In genomic region chr15:50138391-50138790, GRCh38 we compare ENCODE assay signal across 16 cellular contexts. TPM values are rescaled to one million over a fixed set of nuclear protein-coding genes. Genes with fewer than 3 reads are reported as not detected.
DNase-seq lines count a peak whose midpoint lies in the region; ATAC-seq, FAIRE-seq and TF ChIP-seq lines count a peak whose summit lies in the region.
"Had no signal": no experiment of that assay in that cellular context is flagged by ENCODE, and none has a peak within 500 bp of the region (broad histone marks: within the 10 kb centered on the region; RNA-seq: fewer than 3 reads in every experiment).

No MANE protein-coding gene starts in this region.

- H3K4me1 ChIP-seq in liver (ENCODE audit: control insufficient read depth in 4 of 4, insufficient read depth in 4 of 4, low read length in 3 of 4), result no peaks in the 10 kb centered on the region
- no peaks in the 10 kb centered on the region for H3K4me1 ChIP-seq in right lobe of liver
- peaks cover 0 to 3% (median 0%) of the 10 kb centered on the region in 4 experiments; a peak in 1 of 7 replicates for H3K4me1 ChIP-seq in H1 (replicated peaks in 1 of 4; ENCODE audit: control insufficient read depth in 3 of 4, insufficient read depth in 4 of 4, low read length in 3 of 4)
- no peaks in the 10 kb centered on the region for H3K4me1 ChIP-seq in vagina
- H3K4me1 ChIP-seq in MM.1S (ENCODE audit: low read length), result 0 out of 2 replicates have a peak, but pooled peaks cover 4% of the 10 kb centered on the region
- H3K4me1 ChIP-seq: psoas muscle had no signal

- H2AFZ ChIP-seq in H1 (ENCODE audit: low read length) (no peak overlapping the region), MM.1S (ENCODE audit: low read length) (no peak overlapping the region)

- no peaks in the 10 kb centered on the region for H3K79me2 ChIP-seq in H1 (ENCODE audit: control insufficient read depth in 1 of 2, insufficient read depth in 2 of 2, low read length in 2 of 2)
- H3K79me2 ChIP-seq in MM.1S (ENCODE audit: low read length), result no peaks in the 10 kb centered on the region

- H2BK12ac ChIP-seq in H1 (ENCODE audit: low read depth, low read length), result no peak overlapping the region

- no peaks in the 10 kb centered on the region for H3K9me2 ChIP-seq in MM.1S (replicated peaks; ENCODE audit: insufficient read depth, low read length)

- H2BK5ac ChIP-seq in H1 (ENCODE audit: low read depth, low read length), result no peak overlapping the region

- no peak overlapping the region for H4K91ac ChIP-seq in H1 (replicated peaks; ENCODE audit: insufficient read length, low read length)

- POLR2A ChIA-PET in H1 (lab: Charles Lee; ENCODE audit: partially characterized antibody), result no interaction called here

- FAIRE-seq in H1 (lab: Jason Lieb, UNC), result no peak
- FAIRE-seq: astrocyte, D721Med had no signal

- no peak overlapping the region for H3K27ac ChIP-seq in liver (ENCODE audit: low read depth in 1 of 2, low read length in 2 of 2)
- no peak overlapping the region for H3K27ac ChIP-seq in right lobe of liver
- no peak overlapping the region for H3K27ac ChIP-seq in H1 (ENCODE audit: low read depth, low read length)
- no peak overlapping the region for H3K27ac ChIP-seq in vagina
- H3K27ac ChIP-seq in MM.1S (ENCODE audit: low read length), result no peak overlapping the region
- H3K27ac ChIP-seq: psoas muscle had no signal

- no peak overlapping the region for H2BK20ac ChIP-seq in H1 (ENCODE audit: low read length)

- no peak for DNase-seq in right lobe of liver
- DNase-seq in MV-4-11 (lab: John Stamatoyannopoulos, UW), result peak; percentile 19
- no peak for DNase-seq in H1 (ENCODE audit: low read depth in 1 of 2, low spot score in 2 of 2)
- no peak for DNase-seq in type B pancreatic cell (ENCODE audit: extremely low spot score, unreplicated experiment)
- DNase-seq in vagina (ENCODE audit: extremely low spot score in 2 of 2), result no peak
- no peak for DNase-seq in HuH-7 (ENCODE audit: low spot score)
- DNase-seq in MM.1S, result no peak
- DNase-seq: activated CD8-positive, alpha-beta memory T cell treated with anti-CD3 and anti-CD28 coated beads, Interleukin-2, amount 50 U/mL, for 48 hours; hippocampal formation; NCI-H1930; psoas muscle; stimulated activated CD4-positive, alpha-beta T cell treated with anti-CD3 and anti-CD28 coated beads, Interleukin-4, amount 100 ng/mL, for 24 hours had no signal

- no peak overlapping the region for H4K8ac ChIP-seq in H1 (ENCODE audit: extremely low read depth, insufficient read depth, low read length)

- no peaks in the 10 kb centered on the region for H3F3A ChIP-seq in MM.1S (ENCODE audit: insufficient read depth, low read length)

- intact Hi-C loops in right lobe of liver (cut with DNase I) (no loop called here), vagina (cut with DNase I) (no loop called here)

- TF ChIP-seq RAD21 in liver (IDR thresholded peaks at IDR 0.05) (peak in 1 of 2 donors; percentile 4), H1 (IDR thresholded peaks at IDR 0.05 in 1 of 2, conservative IDR thresholded peaks at IDR 0.05 in 1 of 2; ENCODE audit: low read depth in 2 of 2, low read length in 2 of 2) (peak; percentile 48 to 52)

- no peak overlapping the region for H3K27ac Mint-ChIP-seq in type B pancreatic cell

- H3K4me2 ChIP-seq in H1 (ENCODE audit: insufficient read depth in 1 of 2, low read depth in 2 of 2, low read length in 2 of 2) (no peak overlapping the region), MM.1S (ENCODE audit: low read depth, low read length) (no peak overlapping the region)

- no peaks in the 10 kb centered on the region for H3K9me3 Mint-ChIP-seq in type B pancreatic cell

- H3K14ac ChIP-seq in H1 (ENCODE audit: insufficient read length), result no peak overlapping the region

- H3K23ac ChIP-seq in H1 (ENCODE audit: insufficient read length), result no peak overlapping the region

- H3K36me3 Mint-ChIP-seq in type B pancreatic cell, result no peaks in the 10 kb centered on the region
- H3K36me3 Mint-ChIP-seq: IgD-negative memory B cell had no signal

- no peak for TF ChIP-seq EP300 in H1 (IDR thresholded peaks at IDR 0.05; ENCODE audit: borderline replicate concordance in 1 of 2, low read depth in 2 of 2, low read length in 2 of 2)

- TF ChIP-seq POLR2A in right lobe of liver (IDR thresholded peaks at IDR 0.05) (no peak), H1 (IDR thresholded peaks at IDR 0.05; ENCODE audit: control extremely low read depth in 1 of 2, low read depth in 2 of 2, low read length in 2 of 2) (no peak), vagina (IDR thresholded peaks at IDR 0.05) (no peak)

- no peak overlapping the region for H2BK15ac ChIP-seq in H1 (ENCODE audit: low read length)

- H3K23me2 ChIP-seq in H1 (ENCODE audit: low read depth, low read length), result no peaks in the 10 kb centered on the region

- no peak overlapping the region for H3K18ac ChIP-seq in H1 (ENCODE audit: extremely low read depth, low read length)

- H4K20me1 ChIP-seq in H1 (replicated peaks in 1 of 2; ENCODE audit: control insufficient read depth in 1 of 2, insufficient read depth in 2 of 2, low read length in 2 of 2) (no peaks in the 10 kb centered on the region), MM.1S (ENCODE audit: insufficient read depth, low read length) (no peaks in the 10 kb centered on the region)

- H3K4me3 ChIP-seq in liver (ENCODE audit: low read depth in 1 of 3, low read length in 3 of 3) (no peak overlapping the region), right lobe of liver (no peak overlapping the region), H1 (ENCODE audit: extremely low read depth in 1 of 4, insufficient read depth in 2 of 4, low read depth in 3 of 4, low read length in 4 of 4) (no peak overlapping the region), vagina (no peak overlapping the region), MM.1S (ENCODE audit: low read length) (no peak overlapping the region)
- H3K4me3 ChIP-seq: psoas muscle had no signal

- H3K36me3 ChIP-seq in liver (ENCODE audit: control insufficient read depth in 4 of 4, insufficient read depth in 3 of 4, low read depth in 1 of 4, low read length in 3 of 4) (no peaks in the 10 kb centered on the region), right lobe of liver (no peaks in the 10 kb centered on the region), H1 (ENCODE audit: control insufficient read depth in 2 of 4, insufficient read depth in 4 of 4, low read length in 3 of 4) (no peaks in the 10 kb centered on the region), vagina (no peaks in the 10 kb centered on the region), MM.1S (replicated peaks; ENCODE audit: insufficient read depth, low read length) (no peaks in the 10 kb centered on the region)

- H4K5ac ChIP-seq in H1 (ENCODE audit: insufficient read length, low read depth, low read length), result no peak overlapping the region

- H3K9ac ChIP-seq in liver (ENCODE audit: low read depth in 1 of 2, low read length in 2 of 2), result no peak overlapping the region
- no peak overlapping the region for H3K9ac ChIP-seq in H1 (replicated peaks in 1 of 4; ENCODE audit: extremely low read depth in 1 of 4, low read depth in 3 of 4, low read length in 3 of 4)
- H3K9ac ChIP-seq in MM.1S (ENCODE audit: low read length), result no peak overlapping the region

- no peak overlapping the region for H3K56ac ChIP-seq in H1 (replicated peaks; ENCODE audit: insufficient read length, low read depth, low read length)

- no peaks in the 10 kb centered on the region for H3K27me3 ChIP-seq in liver (ENCODE audit: control insufficient read depth in 4 of 4, insufficient read depth in 4 of 4, low read length in 3 of 4)
- H3K27me3 ChIP-seq in right lobe of liver, result no peaks in the 10 kb centered on the region
- no peaks in the 10 kb centered on the region for H3K27me3 ChIP-seq in H1 (replicated peaks in 1 of 4; ENCODE audit: control insufficient read depth in 3 of 4, extremely low read depth in 1 of 4, insufficient read depth in 3 of 4, low read length in 3 of 4)
- no peaks in the 10 kb centered on the region for H3K27me3 ChIP-seq in vagina
- H3K27me3 ChIP-seq in MM.1S (replicated peaks; ENCODE audit: insufficient read depth, low read length), result no peaks in the 10 kb centered on the region

- TF ChIP-seq CTCF in liver (IDR thresholded peaks at IDR 0.05; ENCODE audit: low read depth, low read length, missing input control), result peak; percentile 11
- TF ChIP-seq CTCF in right lobe of liver (IDR thresholded peaks at IDR 0.05), result no peak
- peak in 2 of 3 experiments; percentile 30 to 40; a peak in 2 of 4 replicates for TF ChIP-seq CTCF in H1 (IDR thresholded peaks at IDR 0.05; ENCODE audit: control extremely low read depth in 1 of 3, insufficient read depth in 1 of 3, low read depth in 1 of 3, low read length in 3 of 3)
- TF ChIP-seq CTCF in type B pancreatic cell (conservative IDR thresholded peaks at IDR 0.05), result peak; percentile 45
- TF ChIP-seq CTCF in vagina (IDR thresholded peaks at IDR 0.05), result no peak
- no peak; the same call in 1 of the 2 replicates for TF ChIP-seq CTCF in MM.1S (IDR thresholded peaks at IDR 0.05; ENCODE audit: low read length)

- peaks cover 11% of the 10 kb centered on the region for H3K4me1 Mint-ChIP-seq in type B pancreatic cell (ENCODE audit: unreplicated experiment)

- no peak overlapping the region for H2AK5ac ChIP-seq in H1 (ENCODE audit: low read depth, low read length)

- no peaks in the 10 kb centered on the region for H3K79me1 ChIP-seq in H1 (ENCODE audit: low read depth, low read length)

- ATAC-seq in right lobe of liver, result no peak
- ATAC-seq: psoas muscle had no signal

- CTCF ChIA-PET in H1 (lab: Charles Lee; ENCODE audit: partially characterized antibody), result interaction anchor here (0.9 to 2.0 kb wide), 7 partner anchors 10 to 262 kb away, joined by 3 to 16 read pairs (median 7); partner anchors contain the start of gene ATP8B4

- H3K27me3 Mint-ChIP-seq in type B pancreatic cell, result no peaks in the 10 kb centered on the region
- H3K27me3 Mint-ChIP-seq: IgD-negative memory B cell had no signal

- H2BK120ac ChIP-seq in H1 (replicated peaks; ENCODE audit: low read depth, low read length), result no peak overlapping the region

- H3K4me3 Mint-ChIP-seq in type B pancreatic cell, result no peak overlapping the region
- H3K4me3 Mint-ChIP-seq: IgD-negative memory B cell had no signal

- H3K9me3 ChIP-seq in liver (ENCODE audit: control insufficient read depth in 4 of 4, low read length in 3 of 4), result no peaks in the 10 kb centered on the region
- H3K9me3 ChIP-seq in right lobe of liver, result no peaks in the 10 kb centered on the region
- H3K9me3 ChIP-seq in H1 (ENCODE audit: insufficient read depth in 2 of 2, low read depth in 1 of 2, low read length in 1 of 2), result no peaks in the 10 kb centered on the region
- no peaks in the 10 kb centered on the region for H3K9me3 ChIP-seq in vagina
- no peaks in the 10 kb centered on the region for H3K9me3 ChIP-seq in MM.1S (replicated peaks; ENCODE audit: insufficient read depth, low read length)
- H3K9me3 ChIP-seq: psoas muscle had no signal

- H3K4ac ChIP-seq in H1 (replicated peaks; ENCODE audit: insufficient read length, low read depth, low read length), result no peak overlapping the region

RNA-seq across cellular contexts. Expression of gene ATP8B4, which starts 19.4 kb away (rescaled TPM):
- total RNA-seq in liver (10 to 100 TPM; 17.7 to 19.7 TPM), right lobe of liver (10 to 100 TPM in 1 of 6 experiments, 1 to 10 TPM in 5; 4.5 to 10.1 (median 6.7) TPM), type B pancreatic cell (ENCODE audit: low replicate concordance) (2.2 and 10.3 TPM in 2 replicates), vagina (9.8 TPM)
- polyA plus RNA-seq in liver (1 to 10 TPM; 1.9 to 7.1 TPM), H1 (2011; rRNA removed) (0.17 TPM in 2 replicates)
- 0.24 and 0.57 TPM in 2 replicates for total RNA-seq in H1 (2021; fragmentation: NEBNext Ultra II Directional; extraction: Animal tissue kit (Norgen Biotek cat#: 25700))
- 0.13 TPM for polyA plus RNA-seq in H1 (2011; cell fraction: cytosol; rRNA removed)
- 0.14 TPM for polyA plus RNA-seq in H1 (2011; cell fraction: nucleus; rRNA removed)
- 0.19 to 0.59 TPM (median 0.22 TPM) in 4 replicates for polyA plus RNA-seq in H1 (2012, experiment 1 of 2)
- not detected for polyA plus RNA-seq in H1 (2012, experiment 2 of 2)
- 0.12 TPM for polyA plus RNA-seq in H1 (2013, experiment 1 of 2)
- 0.20 TPM for polyA plus RNA-seq in H1 (2013, experiment 2 of 2)
- 0.98 and 1.0 TPM in 2 replicates for polyA minus RNA-seq in H1 (2011; rRNA and poly(A)+ RNA removed)
- polyA minus RNA-seq in H1 (2011; cell fraction: cytosol; rRNA and poly(A)+ RNA removed), result not detected
- 1.3 TPM for polyA minus RNA-seq in H1 (2011; cell fraction: nucleus; rRNA and poly(A)+ RNA removed)
- polyA plus RNA-seq: IgD-negative memory B cell had no signal

RNA-seq across cellular contexts. Expression of gene SLC27A2, which starts 43.6 kb away (rescaled TPM):
- total RNA-seq in liver (100 to 1,000 TPM in 1 of 2 donors, 10 to 100 TPM in 1; 80.2 to 504 TPM), right lobe of liver (100 to 1,000 TPM in 5 of 6 experiments, 10 to 100 TPM in 1; 76.8 to 366 (median 172) TPM), type B pancreatic cell (ENCODE audit: low replicate concordance) (5.9 and 12.0 TPM in 2 replicates), vagina (3.2 TPM)
- polyA plus RNA-seq in liver (100 to 1,000 TPM; 102 to 331 TPM), H1 (2011; rRNA removed) (3.6 and 5.6 TPM in 2 replicates)
- 5.8 TPM in 2 replicates for total RNA-seq in H1 (2021; fragmentation: NEBNext Ultra II Directional; extraction: Animal tissue kit (Norgen Biotek cat#: 25700))
- polyA plus RNA-seq in H1 (2011; cell fraction: cytosol; rRNA removed), result 5.5 TPM
- 5.2 TPM for polyA plus RNA-seq in H1 (2011; cell fraction: nucleus; rRNA removed)
- 5.4 to 8.2 TPM (median 6.8 TPM) in 4 replicates for polyA plus RNA-seq in H1 (2012, experiment 1 of 2)
- 1.2 TPM for polyA plus RNA-seq in H1 (2012, experiment 2 of 2)
- 10.4 TPM for polyA plus RNA-seq in H1 (2013, experiment 1 of 2)
- 11.2 TPM for polyA plus RNA-seq in H1 (2013, experiment 2 of 2)
- polyA minus RNA-seq in H1 (2011; rRNA and poly(A)+ RNA removed), result 7.2 and 12.0 TPM in 2 replicates
- 7.1 TPM for polyA minus RNA-seq in H1 (2011; cell fraction: cytosol; rRNA and poly(A)+ RNA removed)
- polyA minus RNA-seq in H1 (2011; cell fraction: nucleus; rRNA and poly(A)+ RNA removed), result 12.7 TPM
- total RNA-seq: psoas muscle had no signal

Comparison
In these comparisons a context has a peak if more than half of its experiments do, and no peak if none do; other contexts are left out.
1. CTCF ChIP-seq: peak in liver (single experiment), H1 (2 of 3) and type B pancreatic cell (single experiment); none in right lobe of liver (0 of 4), vagina (0 of 3) and MM.1S (single experiment).